Comparison of ENCODE assay signal across 27 cellular contexts in the genomic region with DNA sequence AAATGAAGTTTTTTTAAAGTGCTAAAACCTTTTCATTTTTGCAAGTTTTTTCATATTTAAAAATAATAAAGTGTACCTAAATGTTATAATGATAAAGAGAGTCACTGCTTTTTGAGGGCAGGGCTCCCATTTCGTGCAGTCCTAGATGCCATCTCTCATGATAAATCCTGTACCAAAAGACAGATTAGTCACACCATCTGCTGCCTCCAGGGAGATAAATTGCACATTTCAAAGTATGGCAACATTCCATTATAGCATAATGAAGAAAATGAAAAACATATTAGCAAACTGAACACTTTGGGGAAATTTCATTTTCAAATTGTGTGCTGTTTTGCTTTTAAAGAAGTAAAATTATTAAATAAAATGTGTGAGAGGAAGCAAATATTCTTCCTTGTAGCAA.
DNase-seq lines count a peak whose midpoint lies in the region; ATAC-seq and TF ChIP-seq lines count a peak whose summit lies in the region.
"Had no signal": no experiment of that assay in that cellular context is flagged by ENCODE, and none has a peak within 500 bp of the region (broad histone marks: within the 10 kb centered on the region; RNA-seq: fewer than 3 reads in every experiment).

No MANE protein-coding gene starts in this region.

- no peaks in the 10 kb centered on the region for H3K79me2 ChIP-seq in SK-N-SH (ENCODE audit: insufficient read depth)

- H3K27ac Mint-ChIP-seq in effector memory CD8-positive, alpha-beta T cell, result no peak overlapping the region
- no peak overlapping the region for H3K27ac Mint-ChIP-seq in activated naive CD4-positive, alpha-beta T cell treated with anti-CD3 and anti-CD28 coated beads, Interleukin-2, amount 10 ng/mL, durations not matched to agents 7 days and 5 days
- H3K27ac Mint-ChIP-seq: activated CD8-positive, alpha-beta T cell treated with anti-CD3 and anti-CD28 coated beads for 36 hours; immature natural killer cell; memory B cell; T-cell had no signal

- H3K4me3 Mint-ChIP-seq in effector memory CD8-positive, alpha-beta T cell, result no peak overlapping the region
- H3K4me3 Mint-ChIP-seq in activated naive CD4-positive, alpha-beta T cell treated with anti-CD3 and anti-CD28 coated beads, Interleukin-2, amount 10 ng/mL, durations not matched to agents 7 days and 5 days, result no peak overlapping the region
- H3K4me3 Mint-ChIP-seq: activated CD8-positive, alpha-beta T cell treated with anti-CD3 and anti-CD28 coated beads for 36 hours; immature natural killer cell; memory B cell; T-cell had no signal

- no peaks in the 10 kb centered on the region for H4K20me1 ChIP-seq in SK-N-SH (ENCODE audit: insufficient read depth)

- no peak overlapping the region for H3K9ac ChIP-seq in SK-N-SH

- no peak for ATAC-seq in SK-N-SH treated with all-trans-retinoic acid at 6 μM for 48 hours
- ATAC-seq in effector memory CD8-positive, alpha-beta T cell (replicated peaks), result no peak
- ATAC-seq: activated CD8-positive, alpha-beta T cell treated with anti-CD3 and anti-CD28 coated beads for 36 hours; T-cell; upper lobe of right lung had no signal

- H3K4me2 ChIP-seq in SK-N-SH, result no peak overlapping the region

- H3K27me3 Mint-ChIP-seq in effector memory CD8-positive, alpha-beta T cell, result no peaks in the 10 kb centered on the region
- no peaks in the 10 kb centered on the region for H3K27me3 Mint-ChIP-seq in activated naive CD4-positive, alpha-beta T cell treated with anti-CD3 and anti-CD28 coated beads, Interleukin-2, amount 10 ng/mL, durations not matched to agents 7 days and 5 days
- H3K27me3 Mint-ChIP-seq: activated CD8-positive, alpha-beta T cell treated with anti-CD3 and anti-CD28 coated beads for 36 hours; memory B cell; T-cell had no signal

- 0 out of 2 replicates have a peak, but pooled peaks cover 3% of the 10 kb centered on the region for H3K9me2 ChIP-seq in SK-N-SH

- H3K4me1 ChIP-seq in SK-N-SH (ENCODE audit: control insufficient read depth in 1 of 2, insufficient read depth in 2 of 2, low read depth in 1 of 2, low read length in 1 of 2), result peaks cover 0 to 2% of the 10 kb centered on the region in 2 experiments; a peak in 2 of 4 replicates
- H3K4me1 ChIP-seq: adrenal gland, colonic mucosa, upper lobe of right lung had no signal

- H3K27ac ChIP-seq in SK-N-SH (ENCODE audit: low read depth in 2 of 2, low read length in 1 of 2), result no peak overlapping the region
- H3K27ac ChIP-seq: adrenal gland, brain microvascular endothelial cell, colonic mucosa, esophagus squamous epithelium, upper lobe of right lung had no signal

- no peaks in the 10 kb centered on the region for H3K4me1 Mint-ChIP-seq in effector memory CD8-positive, alpha-beta T cell (ENCODE audit: low read depth in 2 of 2)
- no peaks in the 10 kb centered on the region for H3K4me1 Mint-ChIP-seq in activated naive CD4-positive, alpha-beta T cell treated with anti-CD3 and anti-CD28 coated beads, Interleukin-2, amount 10 ng/mL, durations not matched to agents 7 days and 5 days
- H3K4me1 Mint-ChIP-seq: immature natural killer cell, memory B cell, T-cell had no signal

- H3K36me3 ChIP-seq in SK-N-SH (replicated peaks in 1 of 2; ENCODE audit: control insufficient read depth in 1 of 2, insufficient read depth in 2 of 2, low read length in 1 of 2), result no peaks in the 10 kb centered on the region
- H3K36me3 ChIP-seq: adrenal gland, brain microvascular endothelial cell, colonic mucosa, esophagus squamous epithelium, upper lobe of right lung had no signal

- H2AFZ ChIP-seq in SK-N-SH (ENCODE audit: low read depth), result no peak overlapping the region

- no peaks in the 10 kb centered on the region for H3K36me3 Mint-ChIP-seq in effector memory CD8-positive, alpha-beta T cell (ENCODE audit: insufficient read depth)
- H3K36me3 Mint-ChIP-seq in activated naive CD4-positive, alpha-beta T cell treated with anti-CD3 and anti-CD28 coated beads, Interleukin-2, amount 10 ng/mL, durations not matched to agents 7 days and 5 days, result no peaks in the 10 kb centered on the region
- H3K36me3 Mint-ChIP-seq: immature natural killer cell, memory B cell, T-cell had no signal

- 52% methylated on average over 1 of the region's 1 CpG for WGBS in SK-N-SH (ENCODE audit: low lambda C conversion rate)

- H3K9me3 Mint-ChIP-seq in effector memory CD8-positive, alpha-beta T cell, result no peaks in the 10 kb centered on the region
- no peaks in the 10 kb centered on the region for H3K9me3 Mint-ChIP-seq in activated naive CD4-positive, alpha-beta T cell treated with anti-CD3 and anti-CD28 coated beads, Interleukin-2, amount 10 ng/mL, durations not matched to agents 7 days and 5 days
- H3K9me3 Mint-ChIP-seq: activated CD8-positive, alpha-beta T cell treated with anti-CD3 and anti-CD28 coated beads for 36 hours; memory B cell; T-cell had no signal

- no peak for TF ChIP-seq CTCF in SK-N-SH (IDR thresholded peaks at IDR 0.05)
- no peak for TF ChIP-seq CTCF in foreskin fibroblast (IDR thresholded peaks at IDR 0.05; ENCODE audit: low read depth, low read length)

- TF ChIP-seq RAD21 in SK-N-SH (IDR thresholded peaks at IDR 0.05; ENCODE audit: low read length), result no peak

- no peaks in the 10 kb centered on the region for H3F3A ChIP-seq in SK-N-SH (replicated peaks; ENCODE audit: insufficient read depth)

- DNase-seq in SK-N-SH (peak; percentile 13), amniotic epithelial cell (ENCODE audit: low read depth) (peak; percentile 2), foreskin fibroblast (peak; percentile 13 to 56), H4 (ENCODE audit: low spot score) (no peak)
- DNase-seq in effector memory CD8-positive, alpha-beta T cell, result no peak
- no peak for DNase-seq in activated naive CD4-positive, alpha-beta T cell treated with anti-CD3 and anti-CD28 coated beads, Interleukin-2, amount 10 ng/mL, durations not matched to agents 7 days and 5 days
- DNase-seq in NK-92 treated with Interleukin-12 subunit alpha and Interleukin-12 subunit beta, amount 100 ng/mL, for 24 hours (lab: John Stamatoyannopoulos, UW), result no peak
- DNase-seq: 8988T; activated CD4-positive, CD25-positive, alpha-beta regulatory T cell treated with anti-CD3 and anti-CD28 coated beads, Interleukin-2, amount 50 U/mL, for 72 hours; activated CD8-positive, alpha-beta T cell treated with anti-CD3 and anti-CD28 coated beads for 36 hours; activated gamma-delta T cell treated with Interleukin-2 at 50 U/mL for 16 hours; activated T-cell treated with anti-CD3 and anti-CD28 coated beads, Interleukin-2, amount 50 U/mL, for 1 hour; adrenal gland; brain microvascular endothelial cell; colonic mucosa; DMS79; effector memory CD4-positive, alpha-beta T cell; esophagus squamous epithelium; glutamatergic neuron; immature natural killer cell; small intestine; stimulated activated CD4-positive, alpha-beta T cell treated with anti-CD3 and anti-CD28 coated beads, Interleukin-1b, Interleukin-23, amount 100 ng/mL, for 48 hours; substantia nigra; T-cell; upper lobe of right lung had no signal

- H3K27me3 ChIP-seq in SK-N-SH (ENCODE audit: insufficient read depth), result no peaks in the 10 kb centered on the region
- H3K27me3 ChIP-seq: adrenal gland, brain microvascular endothelial cell, colonic mucosa, esophagus squamous epithelium, upper lobe of right lung had no signal

- 0 out of 4 replicates have a peak, but pooled peaks of 1 of the 2 experiments have one; percentile 15 for TF ChIP-seq EP300 in SK-N-SH (IDR thresholded peaks at IDR 0.05; ENCODE audit: borderline replicate concordance in 1 of 2, low read depth in 1 of 2, low read length in 1 of 2)

- POLR2A ChIA-PET in SK-N-SH (lab: Yijun Ruan, JAX), result no interaction called here

- no peaks in the 10 kb centered on the region for H3K9me3 ChIP-seq in SK-N-SH
- H3K9me3 ChIP-seq: adrenal gland, colonic mucosa, esophagus squamous epithelium, upper lobe of right lung had no signal

- H3K4me3 ChIP-seq in SK-N-SH (ENCODE audit: low read depth in 2 of 2, low read length in 1 of 2), result no peak overlapping the region
- no peak overlapping the region for H3K4me3 ChIP-seq in foreskin fibroblast (ENCODE audit: low read depth in 1 of 2, low read length in 2 of 2)
- H3K4me3 ChIP-seq: adrenal gland, colonic mucosa, esophagus squamous epithelium, upper lobe of right lung had no signal

- CTCF ChIA-PET in SK-N-SH (lab: Yijun Ruan, JAX), result no interaction called here
- CTCF ChIA-PET in activated naive CD4-positive, alpha-beta T cell treated with anti-CD3 and anti-CD28 coated beads, Interleukin-2, amount 10 ng/mL, durations not matched to agents 7 days and 5 days (lab: Charles Lee), result no interaction called here

TF ChIP-seq in SK-N-SH, 30 proteins besides CTCF, POLR2A, EP300 and RAD21 (continues in another document):
- TF ChIP-seq NRF1 (IDR thresholded peaks at IDR 0.05; ENCODE audit: low read depth, low read length) (no peak), JUND (IDR thresholded peaks at IDR 0.05) (no peak), EZH2phosphoT487 (IDR thresholded peaks at IDR 0.05; ENCODE audit: borderline replicate concordance, low read depth) (no peak), SMC3 (IDR thresholded peaks at IDR 0.05; ENCODE audit: low read depth, low read length) (no peak)
- TF ChIP-seq, protein P1, sequence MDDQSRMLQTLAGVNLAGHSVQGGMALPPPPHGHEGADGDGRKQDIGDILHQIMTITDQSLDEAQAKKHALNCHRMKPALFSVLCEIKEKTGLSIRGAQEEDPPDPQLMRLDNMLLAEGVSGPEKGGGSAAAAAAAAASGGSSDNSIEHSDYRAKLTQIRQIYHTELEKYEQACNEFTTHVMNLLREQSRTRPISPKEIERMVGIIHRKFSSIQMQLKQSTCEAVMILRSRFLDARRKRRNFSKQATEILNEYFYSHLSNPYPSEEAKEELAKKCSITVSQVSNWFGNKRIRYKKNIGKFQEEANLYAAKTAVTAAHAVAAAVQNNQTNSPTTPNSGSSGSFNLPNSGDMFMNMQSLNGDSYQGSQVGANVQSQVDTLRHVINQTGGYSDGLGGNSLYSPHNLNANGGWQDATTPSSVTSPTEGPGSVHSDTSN (IDR thresholded peaks at IDR 0.05), result 0 out of 2 replicates have a peak, but pooled peaks have one; percentile 9

TF ChIP-seq in SK-N-SH treated with all-trans-retinoic acid at 6 μM for 48 hours, 23 proteins besides CTCF, POLR2A, EP300 and RAD21 (continues in another document):
- TF ChIP-seq ZNF565 (CRISPR knock-in tag; conservative IDR thresholded peaks at IDR 0.05; ENCODE audit: low read depth), result no peak
- no peak for TF ChIP-seq ISL1 (CRISPR knock-in tag; IDR thresholded peaks at IDR 0.05)

Comparison
In these comparisons a context has a peak if more than half of its experiments do, and no peak if none do; other contexts are left out.
1. DNase-seq: peak in SK-N-SH (single experiment), amniotic epithelial cell (single experiment) and foreskin fibroblast (2 of 2); none in effector memory CD8-positive, alpha-beta T cell (0 of 3), H4 (single experiment), activated naive CD4-positive, alpha-beta T cell treated with anti-CD3 and anti-CD28 coated beads, Interleukin-2, amount 10 ng/mL, durations not matched to agents 7 days and 5 days (single experiment) and NK-92 treated with Interleukin-12 subunit alpha and Interleukin-12 subunit beta, amount 100 ng/mL, for 24 hours (single experiment).